ENCODE assay signal across 31 cellular contexts in genomic region chr16:2001035-2001434, GRCh38. TPM values are rescaled to one million over a fixed set of nuclear protein-coding genes. Genes with fewer than 3 reads are reported as not detected.
"Had no signal": no experiment of that assay in that cellular context is flagged by ENCODE, and none has a peak within 500 bp of the region (broad histone marks: within the 10 kb centered on the region; RNA-seq: fewer than 3 reads in every experiment).

No MANE protein-coding gene starts in this region.

- H3K4me1 ChIP-seq: parathyroid adenoma had no signal

- H3K9me3 ChIP-seq: lower lobe of right lung, psoas muscle, right lobe of liver, tibial nerve, uterus had no signal

- H3K27ac ChIP-seq: hepatocyte, lower lobe of right lung, parathyroid adenoma, psoas muscle, right lobe of liver, tibial nerve, uterus had no signal

- H3K27ac Mint-ChIP-seq: naive thymus-derived CD8-positive, alpha-beta T cell; nephron; stimulated activated memory B cell treated with anti-CD40 and anti-IgM and Interleukin-4, amounts not matched to agents 10 μg/mL and 1 μg/mL and 100 μg/mL, for 72 hours; type B pancreatic cell had no signal

- H3K27me3 ChIP-seq: hepatocyte, right lobe of liver, tibial nerve, uterus had no signal

- H3K9me3 Mint-ChIP-seq: naive thymus-derived CD8-positive, alpha-beta T cell; nephron; neural crest cell; stimulated activated memory B cell treated with anti-CD40 and anti-IgM and Interleukin-4, amounts not matched to agents 10 μg/mL and 1 μg/mL and 100 μg/mL, for 72 hours; stimulated activated naive CD8-positive, alpha-beta T cell treated with anti-CD3 and anti-CD28 coated beads, Interleukin-15, amount 100 ng/mL, for 72 hours; type B pancreatic cell had no signal

- ATAC-seq: left cardiac atrium; left lobe of liver; lower lobe of right lung; naive thymus-derived CD8-positive, alpha-beta T cell; psoas muscle; right lobe of liver; stimulated activated memory B cell treated with anti-CD40 and anti-IgM and Interleukin-4, amounts not matched to agents 10 μg/mL and 1 μg/mL and 100 μg/mL, for 72 hours; stimulated activated naive CD8-positive, alpha-beta T cell treated with anti-CD3 and anti-CD28 coated beads, Interleukin-15, amount 100 ng/mL, for 72 hours had no signal

- H3K4me3 ChIP-seq: hepatocyte, lower lobe of right lung, psoas muscle, right lobe of liver, smooth muscle cell, tibial nerve, uterus had no signal

- H3K27me3 Mint-ChIP-seq: naive thymus-derived CD8-positive, alpha-beta T cell; stimulated activated memory B cell treated with anti-CD40 and anti-IgM and Interleukin-4, amounts not matched to agents 10 μg/mL and 1 μg/mL and 100 μg/mL, for 72 hours; stimulated activated naive CD8-positive, alpha-beta T cell treated with anti-CD3 and anti-CD28 coated beads, Interleukin-15, amount 100 ng/mL, for 72 hours; type B pancreatic cell had no signal

- DNase-seq: islet precursor cell; kidney glomerular epithelial cell; left cardiac atrium; lower lobe of right lung; mammary epithelial cell; mesenchymal stem cell; naive thymus-derived CD8-positive, alpha-beta T cell; nucleus accumbens; stimulated activated CD4-positive, alpha-beta T cell treated with anti-CD3 and anti-CD28 coated beads, Interleukin-1b, Interleukin-23, amount 100 ng/mL, for 48 hours; stimulated activated CD4-positive, alpha-beta T cell treated with anti-CD3 and anti-CD28 coated beads, Interleukin-2, amount 100 ng/mL, for 48 hours; stimulated activated CD4-positive, alpha-beta T cell treated with anti-CD3 and anti-CD28 coated beads, Interleukin-4, amount 100 ng/mL, for 4 hours; stimulated activated CD8-positive, alpha-beta memory T cell treated with anti-CD3 and anti-CD28 coated beads, Interleukin-4, amount 100 ng/mL, for 48 hours; stimulated activated naive CD4-positive, alpha-beta T cell treated with Interleukin-2 at 50 U/mL for 16 hours; stimulated activated naive CD8-positive, alpha-beta T cell treated with anti-CD3 and anti-CD28 coated beads, Interleukin-15, amount 100 ng/mL, for 72 hours; substantia nigra; uterus had no signal

- H3K4me3 Mint-ChIP-seq: naive thymus-derived CD8-positive, alpha-beta T cell; nephron; neural crest cell; stimulated activated memory B cell treated with anti-CD40 and anti-IgM and Interleukin-4, amounts not matched to agents 10 μg/mL and 1 μg/mL and 100 μg/mL, for 72 hours; stimulated activated naive CD8-positive, alpha-beta T cell treated with anti-CD3 and anti-CD28 coated beads, Interleukin-15, amount 100 ng/mL, for 72 hours; type B pancreatic cell had no signal

- H3K36me3 ChIP-seq: uterus had no signal

- H3K9ac ChIP-seq: parathyroid adenoma had no signal

RNA-seq across cellular contexts. Expression of gene NPW, which starts 18.6 kb away (rescaled TPM):
- total RNA-seq: lower lobe of right lung; naive thymus-derived CD8-positive, alpha-beta T cell; osteoblast; posterior vena cava; skeletal muscle tissue; ureter had no signal
- polyA plus RNA-seq: naive thymus-derived CD8-positive, alpha-beta T cell had no signal

RNA-seq across cellular contexts. Expression of gene NOXO1, which starts 19.8 kb away (rescaled TPM):
- total RNA-seq: left cardiac atrium, posterior vena cava had no signal
- polyA plus RNA-seq: naive thymus-derived CD8-positive, alpha-beta T cell had no signal
